Comparison of ENCODE assay signal across 8 cellular contexts in the genomic region with DNA sequence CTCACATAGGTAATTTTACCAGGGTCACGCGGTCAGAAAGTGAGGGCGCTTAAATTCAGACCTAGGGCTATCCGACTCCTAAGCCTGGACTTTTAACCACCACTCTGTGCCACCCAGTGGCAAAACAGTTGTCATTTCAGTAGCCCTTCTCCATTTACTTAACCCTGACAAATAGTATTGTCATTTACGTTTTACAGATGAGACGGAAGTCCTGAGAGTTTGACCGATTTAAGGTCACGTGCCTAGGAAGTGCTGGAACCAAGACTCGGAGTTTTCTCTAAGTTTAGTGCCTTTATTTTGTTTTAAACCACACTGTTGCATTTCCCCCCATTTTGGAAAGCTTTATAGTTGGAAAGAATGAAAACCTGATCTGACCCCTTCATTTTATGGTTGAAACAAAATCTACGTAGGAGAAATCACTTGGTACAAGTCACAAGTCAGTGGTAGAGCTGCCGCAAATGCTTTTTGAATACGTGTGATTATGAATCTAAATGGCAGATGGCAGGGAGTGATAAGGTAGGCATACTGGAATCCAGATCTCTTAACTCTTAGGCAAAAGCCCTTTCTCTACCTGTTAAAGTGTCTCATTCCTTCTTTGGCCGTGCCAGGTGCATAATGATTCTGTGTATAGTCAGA. TPM values are rescaled to one million over a fixed set of nuclear protein-coding genes. Genes with fewer than 3 reads are reported as not detected.
A peak's percentile ranks its signal among the peaks of the same experiment; 100 is the strongest.
DNase-seq lines count a peak whose midpoint lies in the region; ATAC-seq and TF ChIP-seq lines count a peak whose summit lies in the region.

No MANE protein-coding gene starts in this region.

- TF ChIP-seq EP300 in transverse colon (IDR thresholded peaks at IDR 0.05; ENCODE audit: low read depth): no peak

- 6 to 8% methylated on average over 6 to 13 of the region's 13 CpGs for WGBS in transverse colon (ENCODE audit: low coverage in 1 of 2), 2 donors

- peak overlapping the region; percentile 84 for H3K27ac ChIP-seq in SJCRH30
- peak overlapping the region; percentile 87 to 94 (median 92) for H3K27ac ChIP-seq in transverse colon

- H3K9me3 ChIP-seq in SJCRH30 (replicated peaks) (no peaks in the 10 kb centered on the region), transverse colon (no peaks in the 10 kb centered on the region)

- no peak for TF ChIP-seq POLR2A in transverse colon (IDR thresholded peaks at IDR 0.05)

- peak overlapping the region; percentile 80 for H3K4me3 ChIP-seq in SJCRH30
- H3K4me3 ChIP-seq in transverse colon: peak overlapping the region; percentile 59 to 72 (median 66)

- in situ Hi-C loops in transverse colon (cut with MboI; ENCODE audit: low pct_ligation_motif_present in 1 of 4, low pct_unique_long_range_greater_than_20kb in 1 of 4, low sequenced_read_pairs in 3 of 4): no loop called here

- TF ChIP-seq CTCF in transverse colon (IDR thresholded peaks at IDR 0.05): peak in 1 of 5 experiments; percentile 9

- no peaks in the 10 kb centered on the region for H3K36me3 ChIP-seq in SJCRH30
- peaks cover 0 to 7% (median 3%) of the 10 kb centered on the region in 4 donors for H3K36me3 ChIP-seq in transverse colon

- intact Hi-C loops in transverse colon (cut with DNase I; ENCODE audit: low total_unique reads): no loop called here

- H3K4me1 ChIP-seq in SJCRH30 (peaks cover 7% of the 10 kb centered on the region), transverse colon (peaks cover 11 to 38% (median 34%) of the 10 kb centered on the region in 4 donors)

- ATAC-seq in GM19397 (IDR thresholded peaks at IDR 0.05; ENCODE audit: unreplicated experiment) (peak; percentile 29), HG03432 (IDR thresholded peaks at IDR 0.05; ENCODE audit: unreplicated experiment) (peak; percentile 36)

- peak; percentile 12 for DNase-seq in DMS114 treated with DMSO at 0.1 percent for 48 hours (lab: John Stamatoyannopoulos, UW; ENCODE audit: unreplicated experiment)
- no peak for DNase-seq in SJCRH30
- peak; percentile 61 for DNase-seq in dermis blood vessel endothelial cell
- peak; percentile 46 to 74 for DNase-seq in lung microvascular endothelial cell (ENCODE audit: low read depth in 2 of 2)
- peak; percentile 28 for DNase-seq in transverse colon
- no peak for DNase-seq in UCSD-AML1 (lab: John Stamatoyannopoulos, UW; ENCODE audit: unreplicated experiment)

- H3K27me3 ChIP-seq in SJCRH30 (no peaks in the 10 kb centered on the region), transverse colon (no peaks in the 10 kb centered on the region)

RNA-seq across cellular contexts. Expression of a gene that starts 0.7 kb away (rescaled TPM):
- 68.0 and 72.0 TPM in 2 replicates for total RNA-seq in SJCRH30 (2014; rRNA removed; shearing (Covaris generic))
- total RNA-seq in dermis blood vessel endothelial cell (45.1 and 65.3 TPM in 2 replicates), lung microvascular endothelial cell (24.6 and 32.3 TPM in 2 replicates), transverse colon (100 to 1,000 TPM in 1 of 4 donors, 10 to 100 TPM in 3; 46.0 to 142 (median 53.6) TPM)

RNA-seq across cellular contexts. Expression of a gene that starts 0.7 kb away (rescaled TPM):
- total RNA-seq in SJCRH30 (2014; rRNA removed; shearing (Covaris generic)): 23.9 and 29.4 TPM in 2 replicates
- total RNA-seq in dermis blood vessel endothelial cell (8.0 and 14.3 TPM in 2 replicates), lung microvascular endothelial cell (5.2 and 6.5 TPM in 2 replicates), transverse colon (1 to 10 TPM in 3 of 4 donors, under 1 TPM in 1; 0.80 to 9.7 (median 4.6) TPM)

RNA-seq across cellular contexts. Expression of a gene that starts 36.6 kb away (rescaled TPM):
- total RNA-seq in SJCRH30 (2014; rRNA removed; shearing (Covaris generic)): 6.1 and 6.3 TPM in 2 replicates
- 18.1 and 27.4 TPM in 2 replicates for total RNA-seq in dermis blood vessel endothelial cell
- total RNA-seq in lung microvascular endothelial cell: 0.40 and 1.7 TPM in 2 replicates
- total RNA-seq in transverse colon: 10 to 100 TPM in 1 of 4 donors, 1 to 10 TPM in 1, under 1 TPM in 1, not detected in 1; 0.68 to 12.7 (median 1.4) TPM

Comparison
In these comparisons a context has a peak if more than half of its experiments do, and no peak if none do; other contexts are left out.
1. DNase-seq: peak in DMS114 treated with DMSO at 0.1 percent for 48 hours (single experiment), dermis blood vessel endothelial cell (single experiment), lung microvascular endothelial cell (2 of 2) and transverse colon (single experiment); none in SJCRH30 (0 of 2) and UCSD-AML1 (single experiment).